In the genomic region with DNA sequence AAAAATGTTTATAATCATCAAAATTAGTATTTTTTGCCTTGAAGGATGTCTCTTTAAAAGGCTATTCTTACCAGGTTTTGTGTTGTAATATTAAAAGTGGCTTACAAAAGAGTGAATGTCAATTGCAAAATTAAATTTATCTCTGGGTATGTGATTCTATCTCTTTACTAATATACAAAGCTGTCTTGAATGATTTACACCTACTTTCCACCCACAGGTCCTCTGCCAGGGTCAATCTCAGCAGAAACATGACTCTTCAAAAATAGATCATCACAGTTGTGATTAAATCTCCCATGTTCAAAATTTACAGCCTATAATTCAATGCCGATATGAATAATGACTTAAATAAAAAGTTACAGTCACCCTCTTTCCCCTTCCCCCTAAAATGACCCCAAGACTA, we compare ENCODE assay signal across 11 cellular contexts.
"Had no signal": no experiment of that assay in that cellular context is flagged by ENCODE, and none has a peak within 500 bp of the region (broad histone marks: within the 10 kb centered on the region; RNA-seq: fewer than 3 reads in every experiment).

No MANE protein-coding gene starts in this region.

- H3K4me1 Mint-ChIP-seq: immature natural killer cell had no signal

- H3K27ac Mint-ChIP-seq: activated naive CD8-positive, alpha-beta T cell treated with anti-CD3 and anti-CD28 coated beads, Interleukin-2, amount 50 U/mL, for 24 hours; activated T-helper 1 cell treated with anti-CD3 and anti-CD28 coated beads, Interleukin-12 subunit alpha, Interleukin-12 subunit beta, Interleukin-2, Interleukin-4 antibody, amounts not matched to agents 30 ng/mL and 10 ng/mL and 1 ng/mL, durations not matched to agents 14 hours and 24 hours and 36 hours; effector memory CD8-positive, alpha-beta T cell; immature natural killer cell had no signal

- DNase-seq: activated CD4-positive, alpha-beta T cell treated with anti-CD3 and anti-CD28 coated beads for 4 hours; activated naive CD4-positive, alpha-beta T cell; activated naive CD8-positive, alpha-beta T cell treated with anti-CD3 and anti-CD28 coated beads, Interleukin-2, amount 50 U/mL, for 24 hours; effector memory CD8-positive, alpha-beta T cell; immature natural killer cell; left cardiac atrium; mammary epithelial cell; small intestine; thyroid gland had no signal

- ATAC-seq: activated naive CD8-positive, alpha-beta T cell treated with anti-CD3 and anti-CD28 coated beads, Interleukin-2, amount 50 U/mL, for 24 hours; effector memory CD8-positive, alpha-beta T cell had no signal

- H3K27me3 Mint-ChIP-seq: activated naive CD8-positive, alpha-beta T cell treated with anti-CD3 and anti-CD28 coated beads, Interleukin-2, amount 50 U/mL, for 24 hours; effector memory CD8-positive, alpha-beta T cell had no signal

- H3K36me3 Mint-ChIP-seq: immature natural killer cell had no signal

- H3K9me3 Mint-ChIP-seq: neural crest cell had no signal

- H3K4me3 Mint-ChIP-seq: activated naive CD8-positive, alpha-beta T cell treated with anti-CD3 and anti-CD28 coated beads, Interleukin-2, amount 50 U/mL, for 24 hours; activated T-helper 1 cell treated with anti-CD3 and anti-CD28 coated beads, Interleukin-12 subunit alpha, Interleukin-12 subunit beta, Interleukin-2, Interleukin-4 antibody, amounts not matched to agents 30 ng/mL and 10 ng/mL and 1 ng/mL, durations not matched to agents 14 hours and 24 hours and 36 hours; effector memory CD8-positive, alpha-beta T cell; immature natural killer cell; neural crest cell had no signal
